32 cellular contexts compared by ENCODE assay signal in genomic region chr1:187464320-187464719, GRCh38.
A peak's percentile ranks its signal among the peaks of the same experiment; 100 is the strongest.
DNase-seq lines count a peak whose midpoint lies in the region; ATAC-seq, FAIRE-seq and TF ChIP-seq lines count a peak whose summit lies in the region.
"Had no signal": no experiment of that assay in that cellular context is flagged by ENCODE, and none has a peak within 500 bp of the region (broad histone marks: within the 10 kb centered on the region; RNA-seq: fewer than 3 reads in every experiment).

No MANE protein-coding gene starts in this region.

- CTCF ChIA-PET in HepG2 (lab: Yijun Ruan, JAX; ENCODE audit: low intra/inter-chr PET ratio, low total read pairs): no interaction called here

- POLR2A ChIA-PET in HepG2 (lab: Yijun Ruan, JAX): no interaction called here

- H3K9me3 ChIP-seq in HepG2 (ENCODE audit: low read length): peaks cover 24% of the 10 kb centered on the region
- no peaks in the 10 kb centered on the region for H3K9me3 ChIP-seq in right lobe of liver
- H3K9me3 ChIP-seq: Caco-2 had no signal

- no peak overlapping the region for H3K4me2 ChIP-seq in HepG2 (ENCODE audit: low read depth, low read length)
- H3K4me2 ChIP-seq: A549; BLaER1; BLaER1 treated with 17β-estradiol and CSF1 and Interleukin-3, amounts not matched to agents 10 nM and 100 nM had no signal

- no peak for FAIRE-seq in HepG2 (lab: Jason Lieb, UNC)
- peak; percentile 88 for FAIRE-seq in TTC549 (lab: Jason Lieb, UNC)
- FAIRE-seq: A549 had no signal

- no TSS peak for BruUV-seq in HepG2 (replicated peaks; lab: Mats Ljungman, UMichigan)

- intact Hi-C loops in HepG2 (cut with micrococcal nuclease; ENCODE audit: unreplicated experiment) (no loop called here), right lobe of liver (cut with DNase I) (no loop called here), head of caudate nucleus (cut with DNase I) (no loop called here)

- H3K36me3 ChIP-seq in HepG2 (replicated peaks in 1 of 2; ENCODE audit: control insufficient read depth in 1 of 2, insufficient read depth in 2 of 2, low read length in 2 of 2) (no peaks in the 10 kb centered on the region), right lobe of liver (no peaks in the 10 kb centered on the region)
- H3K36me3 ChIP-seq: BE2C, BLaER1 had no signal

- TF ChIP-seq POLR2A in HepG2 (IDR thresholded peaks at IDR 0.05; ENCODE audit: insufficient read depth in 1 of 2, low read depth in 2 of 2, low read length in 2 of 2) (no peak), right lobe of liver (IDR thresholded peaks at IDR 0.05) (no peak)

- H3K4me3 ChIP-seq in HepG2 (replicated peaks in 1 of 3; ENCODE audit: insufficient read depth in 1 of 3, low read depth in 2 of 3, low read length in 3 of 3) (no peak overlapping the region), right lobe of liver (no peak overlapping the region)
- H3K4me3 ChIP-seq: A549; BLaER1; BLaER1 treated with 17β-estradiol and CSF1 and Interleukin-3, amounts not matched to agents 10 nM and 100 nM had no signal

- TF ChIP-seq CTCF in HepG2 (CRISPR knock-in tag; IDR thresholded peaks at IDR 0.05) (no peak), right lobe of liver (IDR thresholded peaks at IDR 0.05) (no peak)

- H3K27me3 ChIP-seq in HepG2 (ENCODE audit: control insufficient read depth in 1 of 2, insufficient read depth in 2 of 2, low read length in 2 of 2): no peaks in the 10 kb centered on the region
- no peaks in the 10 kb centered on the region for H3K27me3 ChIP-seq in right lobe of liver
- H3K27me3 ChIP-seq: BE2C; BLaER1; BLaER1 treated with 17β-estradiol and CSF1 and Interleukin-3, amounts not matched to agents 10 nM and 100 nM had no signal

- H3K27ac ChIP-seq in HepG2 (ENCODE audit: extremely low read length, insufficient read depth, low read length) (no peak overlapping the region), right lobe of liver (no peak overlapping the region)
- H3K27ac ChIP-seq: 22Rv1; A549; BLaER1; BLaER1 treated with 17β-estradiol and CSF1 and Interleukin-3, amounts not matched to agents 10 nM and 100 nM; C4-2B had no signal

- no peak for TF ChIP-seq EP300 in HepG2 (IDR thresholded peaks at IDR 0.05; ENCODE audit: low read depth in 2 of 2, low read length in 2 of 2)
- no peak for TF ChIP-seq EP300 in HepG2 (CRISPR knock-in tag; IDR thresholded peaks at IDR 0.05; ENCODE audit: borderline replicate concordance)

- no peaks in the 10 kb centered on the region for H3K79me2 ChIP-seq in HepG2 (ENCODE audit: insufficient read depth, low read length)

- in situ Hi-C loops in HepG2 (cut with HindIII; ENCODE audit: extremely low pct_ligation_motif_present, low pct_unique_long_range_greater_than_20kb): no loop called here

- H3K9ac ChIP-seq in HepG2 (ENCODE audit: insufficient read depth, low read depth, low read length): no peak overlapping the region
- H3K9ac ChIP-seq: BLaER1; BLaER1 treated with 17β-estradiol and CSF1 and Interleukin-3, amounts not matched to agents 10 nM and 100 nM had no signal

- WGBS in HepG2 (ENCODE audit: low lambda C conversion rate): 2% methylated on average over 1 of the region's 1 CpG
- WGBS in right lobe of liver (ENCODE audit: insufficient coverage, low coverage, low lambda C conversion rate, missing lambda C conversion rate): 20% methylated on average over 1 of the region's 1 CpG

- H2AFZ ChIP-seq in HepG2 (ENCODE audit: low read length): no peak overlapping the region

- TF ChIP-seq RAD21 in HepG2 (CRISPR knock-in tag; IDR thresholded peaks at IDR 0.05): no peak

- no peaks in the 10 kb centered on the region for H4K20me1 ChIP-seq in HepG2 (ENCODE audit: insufficient read depth, low read length)
- H4K20me1 ChIP-seq: BLaER1; BLaER1 treated with 17β-estradiol and CSF1 and Interleukin-3, amounts not matched to agents 10 nM and 100 nM had no signal

- H3K4me1 ChIP-seq in HepG2 (ENCODE audit: insufficient read depth, low read length): no peaks in the 10 kb centered on the region
- no peaks in the 10 kb centered on the region for H3K4me1 ChIP-seq in right lobe of liver
- H3K4me1 ChIP-seq: A549; BE2C; BLaER1; BLaER1 treated with 17β-estradiol and CSF1 and Interleukin-3, amounts not matched to agents 10 nM and 100 nM; Caco-2 had no signal

- DNase-seq in DMS 273 (lab: John Stamatoyannopoulos, UW; ENCODE audit: unreplicated experiment): peak; percentile 8
- no peak for DNase-seq in DMS 273 treated with DMSO at 0.1 percent for 48 hours (lab: John Stamatoyannopoulos, UW)
- DNase-seq in HepG2 (ENCODE audit: low spot score): no peak
- DNase-seq in right lobe of liver: no peak
- peak; percentile 11 for DNase-seq in OCI-M1 (lab: John Stamatoyannopoulos, UW)
- no peak for DNase-seq in head of caudate nucleus
- DNase-seq: 8988T; ACHN; AML-193; BE2C; C1 segment of cervical spinal cord; Caco-2; Calu3; CD4-positive, alpha-beta memory T cell; CD4-positive, alpha-beta T cell; CD4-positive, CD25-positive, alpha-beta regulatory T cell; CD8-positive, alpha-beta memory T cell; CD8-positive, alpha-beta T cell; COR-L47; DMS153; DMS53; DMS79; DMS79 treated with DMSO at 0.1 percent for 48 hours; DND-41; EL had no signal

- ATAC-seq in HepG2 (no peak), right lobe of liver (no peak), GM19467 (IDR thresholded peaks at IDR 0.05; ENCODE audit: unreplicated experiment) (no peak)
- ATAC-seq: A549; CD8-positive, alpha-beta T cell had no signal

TF ChIP-seq in HepG2, 621 proteins besides CTCF, POLR2A, EP300 and RAD21 (continues in another document):
- TF ChIP-seq, protein P1, sequence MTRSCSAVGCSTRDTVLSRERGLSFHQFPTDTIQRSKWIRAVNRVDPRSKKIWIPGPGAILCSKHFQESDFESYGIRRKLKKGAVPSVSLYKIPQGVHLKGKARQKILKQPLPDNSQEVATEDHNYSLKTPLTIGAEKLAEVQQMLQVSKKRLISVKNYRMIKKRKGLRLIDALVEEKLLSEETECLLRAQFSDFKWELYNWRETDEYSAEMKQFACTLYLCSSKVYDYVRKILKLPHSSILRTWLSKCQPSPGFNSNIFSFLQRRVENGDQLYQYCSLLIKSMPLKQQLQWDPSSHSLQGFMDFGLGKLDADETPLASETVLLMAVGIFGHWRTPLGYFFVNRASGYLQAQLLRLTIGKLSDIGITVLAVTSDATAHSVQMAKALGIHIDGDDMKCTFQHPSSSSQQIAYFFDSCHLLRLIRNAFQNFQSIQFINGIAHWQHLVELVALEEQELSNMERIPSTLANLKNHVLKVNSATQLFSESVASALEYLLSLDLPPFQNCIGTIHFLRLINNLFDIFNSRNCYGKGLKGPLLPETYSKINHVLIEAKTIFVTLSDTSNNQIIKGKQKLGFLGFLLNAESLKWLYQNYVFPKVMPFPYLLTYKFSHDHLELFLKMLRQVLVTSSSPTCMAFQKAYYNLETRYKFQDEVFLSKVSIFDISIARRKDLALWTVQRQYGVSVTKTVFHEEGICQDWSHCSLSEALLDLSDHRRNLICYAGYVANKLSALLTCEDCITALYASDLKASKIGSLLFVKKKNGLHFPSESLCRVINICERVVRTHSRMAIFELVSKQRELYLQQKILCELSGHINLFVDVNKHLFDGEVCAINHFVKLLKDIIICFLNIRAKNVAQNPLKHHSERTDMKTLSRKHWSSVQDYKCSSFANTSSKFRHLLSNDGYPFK (CRISPR knock-in tag; IDR thresholded peaks at IDR 0.05; ENCODE audit: borderline replicate concordance): no peak
- peak; percentile 92 for TF ChIP-seq ZNF160 (CRISPR knock-in tag; IDR thresholded peaks at IDR 0.05)

Comparison
In these comparisons a context has a peak if more than half of its experiments do, and no peak if none do; other contexts are left out.
1. DNase-seq: peak in DMS 273 (single experiment) and OCI-M1 (single experiment); none in DMS 273 treated with DMSO at 0.1 percent for 48 hours (single experiment), HepG2 (single experiment), right lobe of liver (0 of 3) and head of caudate nucleus (0 of 42).